Comparison of ENCODE assay signal across 1 cellular context in genomic region chr3:184629555-184630160, GRCh38.
TF ChIP-seq lines count a peak whose summit lies in the region.

No MANE protein-coding gene starts in this region.

TF ChIP-seq in SK-N-SH treated with all-trans-retinoic acid at 6 μM for 48 hours, 23 proteins besides CTCF, POLR2A, EP300 and RAD21 (continued from another document):
- no peak for TF ChIP-seq ZNF8 (CRISPR knock-in tag; IDR thresholded peaks at IDR 0.05)
- TF ChIP-seq CSDC2 (CRISPR knock-in tag; IDR thresholded peaks at IDR 0.05): no peak
- TF ChIP-seq ZC3H10 (CRISPR knock-in tag; IDR thresholded peaks at IDR 0.05): no peak
- TF ChIP-seq RARB (CRISPR knock-in tag; IDR thresholded peaks at IDR 0.05): no peak
- no peak for TF ChIP-seq CSRNP3 (CRISPR knock-in tag; IDR thresholded peaks at IDR 0.05)
- no peak for TF ChIP-seq ZFP30 (CRISPR knock-in tag; IDR thresholded peaks at IDR 0.05)
- no peak for TF ChIP-seq PPARA (CRISPR knock-in tag; IDR thresholded peaks at IDR 0.05; ENCODE audit: borderline replicate concordance)
